15 cellular contexts compared by ENCODE assay signal in genomic region chr6:69631552-69632346, GRCh38.
DNase-seq lines count a peak whose midpoint lies in the region; ATAC-seq, FAIRE-seq and TF ChIP-seq lines count a peak whose summit lies in the region.
"Had no signal": no experiment of that assay in that cellular context is flagged by ENCODE, and none has a peak within 500 bp of the region (broad histone marks: within the 10 kb centered on the region; RNA-seq: fewer than 3 reads in every experiment).

No MANE protein-coding gene starts in this region.

- peak; percentile 45 for ATAC-seq in HG02798 (IDR thresholded peaks at IDR 0.05; ENCODE audit: poor library complexity, unreplicated experiment)
- ATAC-seq in stimulated activated naive B cell treated with anti-CD40 and anti-IgM and Interleukin-4, amounts not matched to agents 10 μg/mL and 1 μg/mL and 100 μg/mL, for 72 hours (replicated peaks), result no peak
- ATAC-seq: HCT116 had no signal

- no peaks in the 10 kb centered on the region for H3K79me1 ChIP-seq in neuronal stem cell (ENCODE audit: low read depth, low read length)

- peak overlapping the region; percentile 64 for H3K27ac Mint-ChIP-seq in activated T-helper 1 cell treated with anti-CD3 and anti-CD28 coated beads, Interleukin-12 subunit alpha, Interleukin-12 subunit beta, Interleukin-2, Interleukin-4 antibody, amounts not matched to agents 30 ng/mL and 10 ng/mL and 1 ng/mL, durations not matched to agents 14 hours and 24 hours and 36 hours
- H3K27ac Mint-ChIP-seq in stimulated activated naive B cell treated with anti-CD40 and anti-IgM and Interleukin-4, amounts not matched to agents 10 μg/mL and 1 μg/mL and 100 μg/mL, for 72 hours, result no peak overlapping the region
- H3K27ac Mint-ChIP-seq: CD4-positive, CD25-positive, alpha-beta regulatory T cell had no signal

- no peak overlapping the region for H3K14ac ChIP-seq in neuronal stem cell (ENCODE audit: low read length)

- no peak for TF ChIP-seq CTCF in kidney (IDR thresholded peaks at IDR 0.05; ENCODE audit: borderline replicate concordance, extremely low read depth, insufficient read depth)

- H3K27me3 ChIP-seq in neuronal stem cell (ENCODE audit: control insufficient read depth in 3 of 3, insufficient read depth in 3 of 3, low read depth in 1 of 3, low read length in 3 of 3), result no peaks in the 10 kb centered on the region
- H3K27me3 ChIP-seq: ascending aorta, neutrophil had no signal

- peak overlapping the region; percentile 19 for H3K4me3 Mint-ChIP-seq in activated T-helper 1 cell treated with anti-CD3 and anti-CD28 coated beads, Interleukin-12 subunit alpha, Interleukin-12 subunit beta, Interleukin-2, Interleukin-4 antibody, amounts not matched to agents 30 ng/mL and 10 ng/mL and 1 ng/mL, durations not matched to agents 14 hours and 24 hours and 36 hours
- H3K4me3 Mint-ChIP-seq in stimulated activated naive B cell treated with anti-CD40 and anti-IgM and Interleukin-4, amounts not matched to agents 10 μg/mL and 1 μg/mL and 100 μg/mL, for 72 hours, result no peak overlapping the region
- H3K4me3 Mint-ChIP-seq: CD4-positive, CD25-positive, alpha-beta regulatory T cell had no signal

- peak overlapping the region in 1 of 2 donors; percentile 4 for H3K4me3 ChIP-seq in neuronal stem cell (ENCODE audit: low read length in 2 of 2)
- H3K4me3 ChIP-seq in kidney (ENCODE audit: low read length in 2 of 2), result no peak overlapping the region
- H3K4me3 ChIP-seq: ascending aorta had no signal

- no peak overlapping the region for H3K18ac ChIP-seq in neuronal stem cell (ENCODE audit: low read length)

- no peak overlapping the region for H2BK120ac ChIP-seq in neuronal stem cell (ENCODE audit: low read depth, low read length)

- H3K9me3 ChIP-seq in neuronal stem cell (replicated peaks in 1 of 2; ENCODE audit: control insufficient read depth in 2 of 2, insufficient read depth in 1 of 2, low read depth in 1 of 2, low read length in 2 of 2), result no peaks in the 10 kb centered on the region
- H3K9me3 ChIP-seq in kidney (ENCODE audit: control insufficient read depth in 1 of 2, low read length in 2 of 2), result no peaks in the 10 kb centered on the region
- H3K9me3 ChIP-seq: ascending aorta, neutrophil had no signal

- peaks cover 8% of the 10 kb centered on the region for H3K27me3 Mint-ChIP-seq in activated T-helper 1 cell treated with anti-CD3 and anti-CD28 coated beads, Interleukin-12 subunit alpha, Interleukin-12 subunit beta, Interleukin-2, Interleukin-4 antibody, amounts not matched to agents 30 ng/mL and 10 ng/mL and 1 ng/mL, durations not matched to agents 14 hours and 24 hours and 36 hours (ENCODE audit: insufficient read depth)
- no peaks in the 10 kb centered on the region for H3K27me3 Mint-ChIP-seq in stimulated activated naive B cell treated with anti-CD40 and anti-IgM and Interleukin-4, amounts not matched to agents 10 μg/mL and 1 μg/mL and 100 μg/mL, for 72 hours
- H3K27me3 Mint-ChIP-seq: CD4-positive, CD25-positive, alpha-beta regulatory T cell had no signal

- no peak overlapping the region for H3K4me2 ChIP-seq in neuronal stem cell (ENCODE audit: insufficient read depth, low read length, poor library complexity, severe bottlenecking)

- intact Hi-C loops in activated T-helper 1 cell treated with anti-CD3 and anti-CD28 coated beads, Interleukin-12 subunit alpha, Interleukin-12 subunit beta, Interleukin-2, Interleukin-4 antibody, amounts not matched to agents 30 ng/mL and 10 ng/mL and 1 ng/mL, durations not matched to agents 14 hours and 24 hours and 36 hours (cut with micrococcal nuclease), result loop anchor here (5.0 kb wide), 1 partner anchor 166 kb away; the partner anchor contains the start of gene LMBRD1
- intact Hi-C loops in kidney (cut with DNase I), result no loop called here

- FAIRE-seq in kidney (lab: Jason Lieb, UNC), result no peak
- FAIRE-seq: A204.1 had no signal

- H3K36me3 Mint-ChIP-seq in activated T-helper 1 cell treated with anti-CD3 and anti-CD28 coated beads, Interleukin-12 subunit alpha, Interleukin-12 subunit beta, Interleukin-2, Interleukin-4 antibody, amounts not matched to agents 30 ng/mL and 10 ng/mL and 1 ng/mL, durations not matched to agents 14 hours and 24 hours and 36 hours (ENCODE audit: low read depth), result no peaks in the 10 kb centered on the region
- no peaks in the 10 kb centered on the region for H3K36me3 Mint-ChIP-seq in stimulated activated naive B cell treated with anti-CD40 and anti-IgM and Interleukin-4, amounts not matched to agents 10 μg/mL and 1 μg/mL and 100 μg/mL, for 72 hours
- H3K36me3 Mint-ChIP-seq: CD4-positive, CD25-positive, alpha-beta regulatory T cell had no signal

- H2AK5ac ChIP-seq in neuronal stem cell (ENCODE audit: low read depth, low read length), result no peak overlapping the region

- H4K8ac ChIP-seq in neuronal stem cell (ENCODE audit: low read depth, low read length), result no peak overlapping the region

- no peak overlapping the region for H2BK5ac ChIP-seq in neuronal stem cell (ENCODE audit: low read length)

- DNase-seq in NK-92 treated with Interleukin-12 subunit alpha and Interleukin-12 subunit beta, amount 100 ng/mL, for 24 hours (lab: John Stamatoyannopoulos, UW), result peak; percentile 38
- no peak for DNase-seq in NK-92 (lab: John Stamatoyannopoulos, UW; ENCODE audit: unreplicated experiment)
- DNase-seq in activated T-helper 1 cell treated with anti-CD3 and anti-CD28 coated beads, Interleukin-12 subunit alpha, Interleukin-12 subunit beta, Interleukin-2, Interleukin-4 antibody, amounts not matched to agents 30 ng/mL and 10 ng/mL and 1 ng/mL, durations not matched to agents 14 hours and 24 hours and 36 hours (ENCODE audit: low spot score), result peak; percentile 31
- DNase-seq in neuronal stem cell (ENCODE audit: low spot score), result peak; percentile 11
- no peak for DNase-seq in NCI-H146 treated with DMSO at 0.1 percent for 48 hours (lab: John Stamatoyannopoulos, UW; ENCODE audit: unreplicated experiment)
- DNase-seq in kidney, result no peak
- DNase-seq in stimulated activated naive B cell treated with anti-CD40 and anti-IgM and Interleukin-4, amounts not matched to agents 10 μg/mL and 1 μg/mL and 100 μg/mL, for 72 hours, result no peak
- DNase-seq: mammary epithelial cell, NCI-H1092 treated with DMSO at 0.1 percent for 48 hours had no signal

- H3K4me1 Mint-ChIP-seq in activated T-helper 1 cell treated with anti-CD3 and anti-CD28 coated beads, Interleukin-12 subunit alpha, Interleukin-12 subunit beta, Interleukin-2, Interleukin-4 antibody, amounts not matched to agents 30 ng/mL and 10 ng/mL and 1 ng/mL, durations not matched to agents 14 hours and 24 hours and 36 hours (ENCODE audit: low read depth), result peaks cover 26% of the 10 kb centered on the region
- H3K4me1 Mint-ChIP-seq in stimulated activated naive B cell treated with anti-CD40 and anti-IgM and Interleukin-4, amounts not matched to agents 10 μg/mL and 1 μg/mL and 100 μg/mL, for 72 hours, result peaks cover 0 to 5% of the 10 kb centered on the region in 2 donors
- H3K4me1 Mint-ChIP-seq: CD4-positive, CD25-positive, alpha-beta regulatory T cell had no signal

- H2BK15ac ChIP-seq in neuronal stem cell (ENCODE audit: low read length), result no peak overlapping the region

- H3K9me3 Mint-ChIP-seq in activated T-helper 1 cell treated with anti-CD3 and anti-CD28 coated beads, Interleukin-12 subunit alpha, Interleukin-12 subunit beta, Interleukin-2, Interleukin-4 antibody, amounts not matched to agents 30 ng/mL and 10 ng/mL and 1 ng/mL, durations not matched to agents 14 hours and 24 hours and 36 hours, result no peaks in the 10 kb centered on the region
- H3K9me3 Mint-ChIP-seq in stimulated activated naive B cell treated with anti-CD40 and anti-IgM and Interleukin-4, amounts not matched to agents 10 μg/mL and 1 μg/mL and 100 μg/mL, for 72 hours, result no peaks in the 10 kb centered on the region

- H2AFZ ChIP-seq in neuronal stem cell (ENCODE audit: low read length), result peak overlapping the region; percentile 84

- H3K9ac ChIP-seq in neuronal stem cell (ENCODE audit: low read depth, low read length, poor library complexity) (no peak overlapping the region), kidney (ENCODE audit: low read length in 2 of 2) (no peak overlapping the region)

- no peak overlapping the region for H3K23ac ChIP-seq in neuronal stem cell (ENCODE audit: low read depth, low read length, poor library complexity)

- peaks cover 5 to 10% of the 10 kb centered on the region in 2 donors for H3K4me1 ChIP-seq in neuronal stem cell (ENCODE audit: control insufficient read depth in 2 of 2, insufficient read depth in 1 of 2, low read depth in 1 of 2, low read length in 2 of 2)
- H3K4me1 ChIP-seq in kidney (ENCODE audit: control insufficient read depth in 1 of 2, insufficient read depth in 1 of 2, low read depth in 1 of 2, low read length in 2 of 2), result no peaks in the 10 kb centered on the region
- H3K4me1 ChIP-seq: ascending aorta had no signal

- no peak overlapping the region for H4K91ac ChIP-seq in neuronal stem cell (ENCODE audit: low read depth, low read length, poor library complexity)

- peak overlapping the region; percentile 47 for H3K27ac ChIP-seq in neuronal stem cell (replicated peaks; ENCODE audit: low read length)
- no peak overlapping the region for H3K27ac ChIP-seq in kidney (ENCODE audit: low read depth in 2 of 2, low read length in 2 of 2)
- H3K27ac ChIP-seq: ascending aorta, neutrophil had no signal

- H3K36me3 ChIP-seq in neuronal stem cell (replicated peaks in 1 of 2; ENCODE audit: control insufficient read depth in 2 of 2, insufficient read depth in 2 of 2, low read length in 2 of 2) (no peaks in the 10 kb centered on the region), kidney (ENCODE audit: control insufficient read depth in 1 of 2, insufficient read depth in 2 of 2, low read length in 2 of 2) (no peaks in the 10 kb centered on the region)
- H3K36me3 ChIP-seq: ascending aorta, neutrophil had no signal

- WGBS in neuronal stem cell (ENCODE audit: extremely low coverage in 2 of 2, insufficient read length in 2 of 2, insufficient replicate concordance in 1 of 2), 2 donors, result no CpG with 5 or more reads among the region's 4 CpGs

- H2BK12ac ChIP-seq in neuronal stem cell (ENCODE audit: low read length), result no peak overlapping the region

- H3K4ac ChIP-seq in neuronal stem cell (ENCODE audit: low read length), result no peak overlapping the region

Comparison
In these comparisons a context has a peak if more than half of its experiments do, and no peak if none do; other contexts are left out.
1. DNase-seq: peak in NK-92 treated with Interleukin-12 subunit alpha and Interleukin-12 subunit beta, amount 100 ng/mL, for 24 hours (single experiment), activated T-helper 1 cell treated with anti-CD3 and anti-CD28 coated beads, Interleukin-12 subunit alpha, Interleukin-12 subunit beta, Interleukin-2, Interleukin-4 antibody, amounts not matched to agents 30 ng/mL and 10 ng/mL and 1 ng/mL, durations not matched to agents 14 hours and 24 hours and 36 hours (single experiment) and neuronal stem cell (single experiment); none in NK-92 (single experiment), NCI-H146 treated with DMSO at 0.1 percent for 48 hours (single experiment), kidney (single experiment) and stimulated activated naive B cell treated with anti-CD40 and anti-IgM and Interleukin-4, amounts not matched to agents 10 μg/mL and 1 μg/mL and 100 μg/mL, for 72 hours (single experiment).